Comparison of ENCODE assay signal across 13 cellular contexts in the genomic region with DNA sequence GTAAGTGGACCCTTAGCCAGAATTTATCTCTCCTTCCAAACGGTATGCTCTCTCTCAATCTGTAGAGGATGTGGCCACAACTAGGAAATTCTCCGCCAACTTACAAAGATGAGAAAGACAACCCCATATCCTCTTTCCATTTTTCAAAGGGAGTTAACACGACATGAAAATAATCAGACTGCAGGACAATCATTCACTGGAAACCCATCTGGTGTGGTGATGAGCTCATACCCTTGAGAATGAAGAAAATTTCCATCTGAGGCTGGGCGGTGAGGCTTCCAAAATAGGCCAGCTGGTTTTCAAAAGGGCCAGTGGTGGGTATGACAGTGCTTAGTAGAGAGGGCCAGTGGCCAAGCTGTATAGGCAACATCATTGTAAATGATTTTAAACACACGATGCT.
A peak's percentile ranks its signal among the peaks of the same experiment; 100 is the strongest.
DNase-seq lines count a peak whose midpoint lies in the region; TF ChIP-seq lines count a peak whose summit lies in the region.
"Had no signal": no experiment of that assay in that cellular context is flagged by ENCODE, and none has a peak within 500 bp of the region (broad histone marks: within the 10 kb centered on the region; RNA-seq: fewer than 3 reads in every experiment).

No MANE protein-coding gene starts in this region.

- no peak overlapping the region for H3K4me3 Mint-ChIP-seq in chondrocyte (ENCODE audit: unreplicated experiment)
- H3K4me3 Mint-ChIP-seq: activated CD4-positive, alpha-beta T cell treated with anti-CD3 and anti-CD28 coated beads, Interleukin-2, amount 10 ng/mL, durations not matched to agents 24 days and 14 days; CD4-positive, alpha-beta T cell; nephron progenitor cell had no signal

- no peaks in the 10 kb centered on the region for H3K9me3 Mint-ChIP-seq in chondrocyte (ENCODE audit: low read depth)
- H3K9me3 Mint-ChIP-seq: activated CD4-positive, alpha-beta T cell treated with anti-CD3 and anti-CD28 coated beads, Interleukin-2, amount 10 ng/mL, durations not matched to agents 24 days and 14 days; CD4-positive, alpha-beta T cell; nephron progenitor cell had no signal

- peak overlapping the region; percentile 92 for H3K27ac Mint-ChIP-seq in chondrocyte (ENCODE audit: unreplicated experiment)
- H3K27ac Mint-ChIP-seq: activated CD4-positive, alpha-beta T cell treated with anti-CD3 and anti-CD28 coated beads, Interleukin-2, amount 10 ng/mL, durations not matched to agents 24 days and 14 days; CD4-positive, alpha-beta T cell; nephron progenitor cell had no signal

- TF ChIP-seq CTCF in chondrocyte (IDR thresholded peaks at IDR 0.05), result no peak

- H3K36me3 Mint-ChIP-seq in chondrocyte (ENCODE audit: low read depth), result peaks cover 4% of the 10 kb centered on the region

- no peaks in the 10 kb centered on the region for H3K27me3 Mint-ChIP-seq in chondrocyte (ENCODE audit: low read depth)
- H3K27me3 Mint-ChIP-seq: CD4-positive, alpha-beta T cell had no signal

- DNase-seq in AG08395 (ENCODE audit: low spot score) (peak; percentile 89), LHCN-M2 (ENCODE audit: low read depth) (peak; percentile 96), chondrocyte (ENCODE audit: low spot score) (no peak), kidney tubule cell (ENCODE audit: low spot score) (peak; percentile 89), COLO829 (ENCODE audit: low spot score) (no peak), occipital lobe (lab: John Stamatoyannopoulos, UW) (no peak)
- no peak for DNase-seq in activated CD8-positive, alpha-beta memory T cell treated with anti-CD3 and anti-CD28 coated beads for 24 hours
- no peak for DNase-seq in activated CD4-positive, alpha-beta T cell treated with anti-CD3 and anti-CD28 coated beads for 1 hour
- DNase-seq: activated CD4-positive, alpha-beta T cell treated with anti-CD3 and anti-CD28 coated beads, Interleukin-2, amount 10 ng/mL, durations not matched to agents 24 days and 14 days; amygdala; CD4-positive, alpha-beta T cell; NCI-H1417; nephron progenitor cell had no signal

- peaks cover 88% of the 10 kb centered on the region for H3K4me1 Mint-ChIP-seq in chondrocyte (ENCODE audit: low read depth)
- H3K4me1 Mint-ChIP-seq: activated CD4-positive, alpha-beta T cell treated with anti-CD3 and anti-CD28 coated beads, Interleukin-2, amount 10 ng/mL, durations not matched to agents 24 days and 14 days had no signal

Comparison
In these comparisons a context has a peak if more than half of its experiments do, and no peak if none do; other contexts are left out.
1. DNase-seq: peak in AG08395 (single experiment), LHCN-M2 (single experiment) and kidney tubule cell (single experiment); none in chondrocyte (single experiment), COLO829 (single experiment), occipital lobe (single experiment), activated CD8-positive, alpha-beta memory T cell treated with anti-CD3 and anti-CD28 coated beads for 24 hours (single experiment) and activated CD4-positive, alpha-beta T cell treated with anti-CD3 and anti-CD28 coated beads for 1 hour (single experiment).